Comparison of ENCODE assay signal across 16 cellular contexts in the genomic region with DNA sequence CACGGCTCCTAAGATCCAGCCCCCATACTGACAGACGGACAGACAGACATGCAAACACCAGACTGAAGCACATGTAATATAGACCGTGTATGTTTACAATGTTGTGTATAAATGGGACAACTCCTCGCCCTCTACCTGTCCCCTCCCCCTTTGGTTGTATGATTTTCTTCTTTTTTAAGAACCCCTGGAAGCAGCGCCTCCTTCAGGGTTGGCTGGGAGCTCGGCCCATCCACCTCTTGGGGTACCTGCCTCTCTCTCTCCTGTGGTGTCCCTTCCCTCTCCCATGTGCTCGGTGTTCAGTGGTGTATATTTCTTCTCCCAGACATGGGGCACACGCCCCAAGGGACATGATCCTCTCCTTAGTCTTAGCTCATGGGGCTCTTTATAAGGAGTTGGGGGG.
"Had no signal": no experiment of that assay in that cellular context is flagged by ENCODE, and none has a peak within 500 bp of the region (broad histone marks: within the 10 kb centered on the region; RNA-seq: fewer than 3 reads in every experiment).

No MANE protein-coding gene starts in this region.

- H3K27me3 ChIP-seq: body of pancreas, foreskin keratinocyte, thyroid gland had no signal

- H3K27me3 Mint-ChIP-seq: activated CD4-positive, alpha-beta memory T cell treated with anti-CD3 and anti-CD28 coated beads for 36 hours; activated CD8-positive, alpha-beta memory T cell treated with anti-CD3 and anti-CD28 coated beads, Interleukin-2, amount 10 ng/mL, durations not matched to agents 7 days and 5 days; activated naive CD4-positive, alpha-beta T cell treated with anti-CD3 and anti-CD28 coated beads, Interleukin-2, amount 50 U/mL, for 24 hours; progenitor cell of endocrine pancreas had no signal

- DNase-seq: activated CD4-positive, alpha-beta memory T cell treated with anti-CD3 and anti-CD28 coated beads for 36 hours; activated CD8-positive, alpha-beta memory T cell treated with anti-CD3 and anti-CD28 coated beads, Interleukin-2, amount 10 ng/mL, durations not matched to agents 7 days and 5 days; activated T-cell treated with anti-CD3 and anti-CD28 coated beads, Interleukin-2, amount 50 U/mL, for 1 hour; amniotic stem cell; cortex of kidney; effector CD8-positive, alpha-beta T cell; foreskin keratinocyte; kidney glomerular epithelial cell; nephron progenitor cell; occipital lobe; stimulated activated CD4-positive, alpha-beta T cell treated with anti-CD3 and anti-CD28 coated beads, Interleukin-1b, Interleukin-23, amount 100 ng/mL, for 48 hours; T-helper 1 cell; thyroid gland had no signal

- H3K27ac ChIP-seq: body of pancreas, foreskin keratinocyte, thyroid gland had no signal

- H3K9me3 ChIP-seq: body of pancreas, thyroid gland had no signal

- ATAC-seq: activated CD8-positive, alpha-beta memory T cell treated with anti-CD3 and anti-CD28 coated beads, Interleukin-2, amount 10 ng/mL, durations not matched to agents 7 days and 5 days; body of pancreas; foreskin keratinocyte had no signal

- H3K27ac Mint-ChIP-seq: activated CD4-positive, alpha-beta memory T cell treated with anti-CD3 and anti-CD28 coated beads for 36 hours; activated CD8-positive, alpha-beta memory T cell treated with anti-CD3 and anti-CD28 coated beads, Interleukin-2, amount 10 ng/mL, durations not matched to agents 7 days and 5 days; activated naive CD4-positive, alpha-beta T cell treated with anti-CD3 and anti-CD28 coated beads, Interleukin-2, amount 50 U/mL, for 24 hours; nephron progenitor cell; progenitor cell of endocrine pancreas had no signal

- H3K4me3 Mint-ChIP-seq: activated CD4-positive, alpha-beta memory T cell treated with anti-CD3 and anti-CD28 coated beads for 36 hours; activated CD8-positive, alpha-beta memory T cell treated with anti-CD3 and anti-CD28 coated beads, Interleukin-2, amount 10 ng/mL, durations not matched to agents 7 days and 5 days; activated naive CD4-positive, alpha-beta T cell treated with anti-CD3 and anti-CD28 coated beads, Interleukin-2, amount 50 U/mL, for 24 hours; nephron progenitor cell had no signal

- H3K9me3 Mint-ChIP-seq: activated CD4-positive, alpha-beta memory T cell treated with anti-CD3 and anti-CD28 coated beads for 36 hours; activated naive CD4-positive, alpha-beta T cell treated with anti-CD3 and anti-CD28 coated beads, Interleukin-2, amount 50 U/mL, for 24 hours; nephron progenitor cell had no signal

- H3K4me1 Mint-ChIP-seq: activated CD8-positive, alpha-beta memory T cell treated with anti-CD3 and anti-CD28 coated beads, Interleukin-2, amount 10 ng/mL, durations not matched to agents 7 days and 5 days; activated naive CD4-positive, alpha-beta T cell treated with anti-CD3 and anti-CD28 coated beads, Interleukin-2, amount 50 U/mL, for 24 hours had no signal

- H3K4me1 ChIP-seq: body of pancreas, foreskin keratinocyte, thyroid gland had no signal

- H3K4me3 ChIP-seq: body of pancreas, thyroid gland had no signal
